In genomic region chr2:33723322-33723721, GRCh38 we compare ENCODE assay signal across 8 cellular contexts.
"Had no signal": no experiment of that assay in that cellular context is flagged by ENCODE, and none has a peak within 500 bp of the region (broad histone marks: within the 10 kb centered on the region; RNA-seq: fewer than 3 reads in every experiment).

No MANE protein-coding gene starts in this region.

- H2AFZ ChIP-seq: GM23248 had no signal

- H3K4me3 ChIP-seq: GM23248, K562 had no signal

- H3K9ac ChIP-seq: GM23248 had no signal

- ATAC-seq: K562 had no signal

- DNase-seq: GM23248, GOT3, H9, HCEC 1CT, IMR-90 had no signal

- FAIRE-seq: H54, HTR-8/SVneo, K562 had no signal

- H3K27ac ChIP-seq: GM23248 had no signal
